ENCODE assay signal across 7 cellular contexts in genomic region chr14:69647642-69648041, GRCh38. TPM values are rescaled to one million over a fixed set of nuclear protein-coding genes. Genes with fewer than 3 reads are reported as not detected.
A peak's percentile ranks its signal among the peaks of the same experiment; 100 is the strongest.
DNase-seq lines count a peak whose midpoint lies in the region; ATAC-seq, FAIRE-seq and TF ChIP-seq lines count a peak whose summit lies in the region.
"Not testable (repeated sequence)": the region's sequence is repeated elsewhere in the genome, so short reads cannot be mapped to it uniquely, and the experiment has no call there.

No MANE protein-coding gene starts in this region.

- BruUV-seq in GM12878 (replicated peaks; lab: Mats Ljungman, UMichigan), result not testable (repeated sequence)

- H3K27me3 Mint-ChIP-seq in endothelial cell (ENCODE audit: unreplicated experiment), result not testable (repeated sequence)

- intact Hi-C loops in GM12878 (cut with micrococcal nuclease; ENCODE audit: unreplicated experiment); right lobe of liver (cut with DNase I); stomach (cut with DNase I; ENCODE audit: low total_unique reads): not testable (repeated sequence)

- H3K27ac ChIP-seq in DOHH2 (ENCODE audit: low read depth, low read length), result not testable (repeated sequence)
- H3K27ac ChIP-seq in RWPE2 (ENCODE audit: poor library complexity, severe bottlenecking), result peak overlapping the region; percentile 85
- H3K27ac ChIP-seq in GM12878 (ENCODE audit: control insufficient read depth, insufficient read depth), result peak overlapping the region; percentile 96
- peak overlapping the region; percentile 54 to 76 (median 54) for H3K27ac ChIP-seq in right lobe of liver
- H3K27ac ChIP-seq in neutrophil, result peak overlapping the region; percentile 97
- peak overlapping the region; percentile 72 to 92 (median 79) for H3K27ac ChIP-seq in stomach

- H3K27me3 ChIP-seq in DOHH2 (ENCODE audit: control insufficient read depth, low read length); RWPE2 (ENCODE audit: insufficient read depth, poor library complexity, severe bottlenecking); GM12878 (replicated peaks in 1 of 2; ENCODE audit: control insufficient read depth in 2 of 2, insufficient read depth in 2 of 2, low read length in 1 of 2); right lobe of liver; neutrophil; stomach: not testable (repeated sequence)

- FAIRE-seq in GM12878 (lab: Jason Lieb, UNC), result not testable (repeated sequence)

- not testable (repeated sequence) for TF ChIP-seq CTCF in DOHH2 (IDR thresholded peaks at IDR 0.05; ENCODE audit: low read depth, low read length, poor library complexity, severe bottlenecking); RWPE2 (IDR thresholded peaks at IDR 0.05; ENCODE audit: poor library complexity, severe bottlenecking); GM12878 (IDR thresholded peaks at IDR 0.05 in 2 of 3, conservative IDR thresholded peaks at IDR 0.05 in 1 of 3; ENCODE audit: control insufficient read depth in 2 of 3, extremely low read depth in 1 of 3, insufficient read depth in 1 of 3, low read depth in 3 of 3, low read length in 3 of 3); endothelial cell (IDR thresholded peaks at IDR 0.05; ENCODE audit: unreplicated experiment); right lobe of liver (IDR thresholded peaks at IDR 0.05); neutrophil (IDR thresholded peaks at IDR 0.05); stomach (IDR thresholded peaks at IDR 0.05)

- H3K4me2 ChIP-seq in DOHH2 (ENCODE audit: low read length), result peak overlapping the region; percentile 91
- peak overlapping the region; percentile 98 for H3K4me2 ChIP-seq in GM12878 (ENCODE audit: control insufficient read depth, insufficient read depth)

- TF ChIP-seq POLR2A in GM12878 (IDR thresholded peaks at IDR 0.05; ENCODE audit: low read depth, low read length); right lobe of liver (IDR thresholded peaks at IDR 0.05); stomach (IDR thresholded peaks at IDR 0.05): not testable (repeated sequence)

- H2AFZ ChIP-seq in GM12878 (ENCODE audit: control insufficient read depth, low read depth, low read length), result not testable (repeated sequence)

- H3K4me1 ChIP-seq in DOHH2 (ENCODE audit: control insufficient read depth, low read length) (peaks cover 80% of the 10 kb centered on the region), RWPE2 (ENCODE audit: insufficient read depth, poor library complexity, severe bottlenecking) (peaks cover 72% of the 10 kb centered on the region), GM12878 (ENCODE audit: control insufficient read depth, insufficient read depth, low read length) (peaks cover 69% of the 10 kb centered on the region), right lobe of liver (peaks cover 6 to 69% (median 32%) of the 10 kb centered on the region in 4 donors), neutrophil (ENCODE audit: control insufficient read depth in 1 of 2, insufficient read depth in 1 of 2, low read depth in 1 of 2, low read length in 1 of 2) (peaks cover 99% of the 10 kb centered on the region in 2 experiments), stomach (peaks cover 79 to 100% (median 91%) of the 10 kb centered on the region in 4 donors)

- peak overlapping the region; percentile 65 for H3K27ac Mint-ChIP-seq in endothelial cell (ENCODE audit: unreplicated experiment)

- peaks cover 78% of the 10 kb centered on the region for H3K4me1 Mint-ChIP-seq in endothelial cell (ENCODE audit: unreplicated experiment)

- H4K20me1 ChIP-seq in DOHH2 (ENCODE audit: control insufficient read depth, insufficient read depth, low read depth, low read length), result peaks cover 18% of the 10 kb centered on the region
- not testable (repeated sequence) for H4K20me1 ChIP-seq in GM12878 (ENCODE audit: control insufficient read depth, insufficient read depth)

- not testable (repeated sequence) for H3K9ac ChIP-seq in GM12878 (ENCODE audit: control insufficient read depth, insufficient read depth, low read length)

- H3K36me3 ChIP-seq in DOHH2 (ENCODE audit: control insufficient read depth, low read length); RWPE2 (ENCODE audit: low read depth); right lobe of liver; neutrophil; stomach: not testable (repeated sequence)
- H3K36me3 ChIP-seq in GM12878 (ENCODE audit: control insufficient read depth in 2 of 2, insufficient read depth in 2 of 2, low read length in 1 of 2), result peaks cover under 1 to 12% of the 10 kb centered on the region in 2 experiments; a peak in 3 of 4 replicates

- H3K79me2 ChIP-seq in DOHH2 (ENCODE audit: control insufficient read depth, low read length) (peaks cover 94% of the 10 kb centered on the region), GM12878 (ENCODE audit: control insufficient read depth, insufficient read depth, low read length) (peaks cover 97% of the 10 kb centered on the region)

- peaks cover 15% of the 10 kb centered on the region for H3F3A ChIP-seq in DOHH2 (ENCODE audit: control insufficient read depth, insufficient read depth)

- POLR2A ChIA-PET in GM12878 (lab: Charles Lee), result interaction anchor here (1.3 to 9.8 kb wide), 9 partner anchors 10 to 35 kb away, joined by 3 to 88 read pairs (median 18); partner anchors contain the start of gene SUSD6

- H3K36me3 Mint-ChIP-seq in endothelial cell (ENCODE audit: low read depth, unreplicated experiment), result peaks cover 23% of the 10 kb centered on the region

- 93% methylated on average over 11 of the region's 11 CpGs for WGBS in GM12878 (ENCODE audit: insufficient coverage, insufficient replicate concordance, low lambda C conversion rate, missing lambda C conversion rate)
- 80% methylated on average over 4 of the region's 11 CpGs for WGBS in right lobe of liver (ENCODE audit: insufficient coverage, low coverage, low lambda C conversion rate, missing lambda C conversion rate)
- WGBS in stomach, 5 donors, result 79 to 89% (median 86%) methylated on average over 11 of the region's 11 CpGs

- CTCF ChIA-PET in GM12878 (lab: Yijun Ruan, JAX), result interaction anchor here (0.6 to 6.1 kb wide), 8 partner anchors 9 to 1830 kb away, joined by 3 to 36 read pairs (median 10); no protein-coding TSS in a partner anchor

- TF ChIP-seq RAD21 in GM12878 (IDR thresholded peaks at IDR 0.05; ENCODE audit: insufficient read depth, low read depth, low read length), result not testable (repeated sequence)

- not testable (repeated sequence) for ATAC-seq in RWPE2 (ENCODE audit: low read depth); GM12878; right lobe of liver

- not testable (repeated sequence) for H3K9me2 ChIP-seq in DOHH2 (replicated peaks; ENCODE audit: control insufficient read depth, low read length)

- not testable (repeated sequence) for H3K9me3 ChIP-seq in DOHH2 (ENCODE audit: control insufficient read depth, insufficient read depth, low read length); RWPE2 (ENCODE audit: severe bottlenecking); right lobe of liver; neutrophil; stomach
- peaks cover 17% of the 10 kb centered on the region for H3K9me3 ChIP-seq in GM12878 (replicated peaks; ENCODE audit: control insufficient read depth, insufficient read depth, low read length)

- DNase-seq in RWPE2 (ENCODE audit: low spot score); GM12878 (ENCODE audit: low read depth, low spot score); endothelial cell (ENCODE audit: low spot score); right lobe of liver; stomach: not testable (repeated sequence)

- TF ChIP-seq EP300 in GM12878 (IDR thresholded peaks at IDR 0.05; ENCODE audit: borderline replicate concordance in 1 of 2, control insufficient read depth in 1 of 2, low read depth in 2 of 2, low read length in 2 of 2); stomach (IDR thresholded peaks at IDR 0.05): not testable (repeated sequence)

- RAD21 ChIA-PET in GM12878 (lab: Charles Lee; ENCODE audit: unreplicated experiment), result interaction anchor here (1.1 to 9.9 kb wide), 11 partner anchors 10 to 380 kb away, joined by 4 to 178 read pairs (median 10); partner anchors contain the start of gene SUSD6

- H3K4me3 Mint-ChIP-seq in endothelial cell (ENCODE audit: unreplicated experiment), result not testable (repeated sequence)

- SMC1A ChIA-PET in GM12878 (lab: Charles Lee; ENCODE audit: uncharacterized antibody, unreplicated experiment), result interaction anchor here (0.9 to 11.9 kb wide), 11 partner anchors 12 to 48 kb away, joined by 3 to 336 read pairs (median 15); partner anchors contain the start of gene SUSD6

- not testable (repeated sequence) for H3K9me3 Mint-ChIP-seq in endothelial cell (ENCODE audit: unreplicated experiment)

- in situ Hi-C loops in GM12878 (cut with MboI), result not testable (repeated sequence)

- not testable (repeated sequence) for H3K4me3 ChIP-seq in DOHH2 (ENCODE audit: low read length); RWPE2 (ENCODE audit: severe bottlenecking); right lobe of liver; neutrophil (ENCODE audit: low read depth in 1 of 2, low read length in 1 of 2); stomach
- H3K4me3 ChIP-seq in GM12878, result peak overlapping the region; percentile 56; the same call in 1 of the 2 replicates

RNA-seq across cellular contexts. Expression of gene SUSD6, which starts 36.2 kb away (rescaled TPM):
- total RNA-seq in GM12878 (2013; cell fraction: nucleolus; rRNA removed), result 59.8 and 61.3 TPM in 2 replicates
- total RNA-seq in GM12878 (2014; rRNA removed), result 6.9 and 8.3 TPM in 2 replicates
- total RNA-seq in GM12878 (2014; rRNA removed; fragmentation: Illumina TruSeq; extraction: Trizol), result 11.0 and 11.1 TPM in 2 replicates
- 39.8 and 40.1 TPM in 2 replicates for total RNA-seq in GM12878 (2021)
- 18.4 TPM for polyA plus RNA-seq in GM12878 (2011; ENCODE audit: low read depth)
- polyA plus RNA-seq in GM12878 (2011; rRNA removed), result 11.3 and 16.7 TPM in 2 replicates
- polyA plus RNA-seq in GM12878 (2011; cell fraction: cytosol; rRNA removed), result 13.8 and 14.1 TPM in 2 replicates
- polyA plus RNA-seq in GM12878 (2011; cell fraction: nucleus; rRNA removed), result 38.9 and 46.9 TPM in 2 replicates
- 23.6 and 27.7 TPM in 2 replicates for polyA plus RNA-seq in GM12878 (2012)
- 19.4 and 23.7 TPM in 2 replicates for polyA plus RNA-seq in GM12878 (2014; fragmentation: Illumina TruSeq; extraction: Trizol)
- 1 to 10 TPM; 6.6 to 9.4 TPM for polyA plus RNA-seq in GM12878 (2014; fragmentation: Nextera tagmentation; extraction: Ambion mirVana)
- 25.8 and 31.1 TPM in 2 replicates for polyA plus RNA-seq in GM12878 (2014; rRNA removed)
- 10 to 100 TPM; 27.1 to 33.7 TPM for polyA plus RNA-seq in GM12878 (2016; fragmentation: Nextera tagmentation; extraction: Ambion mirVana)
- polyA minus RNA-seq in GM12878 (2011; rRNA and poly(A)+ RNA removed), result 17.6 and 19.5 TPM in 2 replicates
- 5.1 and 5.6 TPM in 2 replicates for polyA minus RNA-seq in GM12878 (2011; cell fraction: cytosol; rRNA and poly(A)+ RNA removed)
- 14.9 and 32.6 TPM in 2 replicates for polyA minus RNA-seq in GM12878 (2011; cell fraction: nucleus; rRNA and poly(A)+ RNA removed)
- 71.5 TPM for total RNA-seq in endothelial cell (ENCODE audit: unreplicated experiment)
- total RNA-seq in right lobe of liver, result 10 to 100 TPM in 5 of 6 experiments, 1 to 10 TPM in 1; 9.6 to 17.4 (median 12.5) TPM
- 10 to 100 TPM; 23.7 to 39.0 (median 31.9) TPM for total RNA-seq in stomach
- polyA plus RNA-seq in stomach, result 10 to 100 TPM in 1 of 3 donors, 1 to 10 TPM in 2; 4.9 to 10.3 (median 7.0) TPM
